In the genomic region with DNA sequence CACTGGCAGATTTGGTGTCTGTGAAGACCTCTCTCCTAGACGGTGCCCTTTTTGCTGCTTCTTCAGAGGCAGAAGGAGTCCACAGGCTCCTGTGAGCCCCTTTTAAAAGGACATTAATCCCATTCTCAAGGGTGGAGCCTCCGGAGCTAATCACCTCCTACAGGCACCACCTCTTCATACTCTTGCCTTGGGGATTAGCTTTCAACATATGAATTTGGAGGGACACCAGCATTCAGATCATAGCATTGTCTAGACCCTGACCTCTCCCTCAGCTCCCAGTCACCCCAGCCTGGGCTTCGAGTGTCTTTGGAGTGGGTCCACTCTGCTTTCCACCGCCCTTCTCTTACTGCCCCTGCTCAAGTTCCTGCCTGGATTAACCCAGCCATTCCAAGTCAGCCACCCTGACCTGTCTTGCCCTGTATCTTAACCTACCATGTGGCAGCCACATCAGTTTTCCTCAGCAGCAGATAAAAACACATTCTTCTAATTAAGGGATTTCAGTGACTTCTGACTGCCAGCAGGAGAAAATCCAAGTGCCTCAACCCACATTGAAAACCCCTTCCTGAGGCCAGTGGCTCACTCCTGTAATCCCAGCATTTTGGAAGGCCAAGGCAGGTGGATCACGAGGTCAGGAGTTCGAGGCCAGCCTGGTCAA, we compare ENCODE assay signal across 16 cellular contexts. TPM values are rescaled to one million over a fixed set of nuclear protein-coding genes. Genes with fewer than 3 reads are reported as not detected.
DNase-seq lines count a peak whose midpoint lies in the region; ATAC-seq, FAIRE-seq and TF ChIP-seq lines count a peak whose summit lies in the region.
"Had no signal": no experiment of that assay in that cellular context is flagged by ENCODE, and none has a peak within 500 bp of the region (broad histone marks: within the 10 kb centered on the region; RNA-seq: fewer than 3 reads in every experiment).

No MANE protein-coding gene starts in this region.

- WGBS in H1 (ENCODE audit: extremely low coverage in 1 of 2, insufficient coverage in 1 of 2, insufficient read length in 1 of 2, insufficient replicate concordance in 2 of 2, low coverage in 1 of 2, low lambda C conversion rate in 2 of 2, missing lambda C conversion rate in 1 of 2), 2 experiments: 88% methylated on average over 6 of the region's 6 CpGs; no CpG with 5 or more reads in 1 of the 2 experiments

- no peak for FAIRE-seq in H1 (lab: Jason Lieb, UNC)

- intact Hi-C loops in posterior vena cava (cut with DNase I): no loop called here

- H3K23me2 ChIP-seq in H1 (ENCODE audit: low read depth, low read length): peaks cover 2% of the 10 kb centered on the region; the same call in 1 of the 2 replicates

- no peak overlapping the region for H2BK120ac ChIP-seq in H1 (replicated peaks; ENCODE audit: low read depth, low read length)

- no peak overlapping the region for H3K23ac ChIP-seq in H1 (ENCODE audit: insufficient read length)

- no peak overlapping the region for H4K8ac ChIP-seq in H1 (ENCODE audit: extremely low read depth, insufficient read depth, low read length)

- no peak overlapping the region for H3K4me3 ChIP-seq in H1 (ENCODE audit: extremely low read depth in 1 of 4, insufficient read depth in 2 of 4, low read depth in 3 of 4, low read length in 4 of 4)
- H3K4me3 ChIP-seq: SJCRH30 had no signal

- 0 out of 4 replicates have a peak, but pooled peaks cover 0 to 3% of the 10 kb centered on the region in 2 experiments for H3K79me2 ChIP-seq in H1 (ENCODE audit: control insufficient read depth in 1 of 2, insufficient read depth in 2 of 2, low read length in 2 of 2)

- H4K5ac ChIP-seq in H1 (ENCODE audit: insufficient read length, low read depth, low read length): no peak overlapping the region

- H3K27me3 ChIP-seq in H1 (replicated peaks in 1 of 4; ENCODE audit: control insufficient read depth in 3 of 4, extremely low read depth in 1 of 4, insufficient read depth in 3 of 4, low read length in 3 of 4): no peaks in the 10 kb centered on the region
- H3K27me3 ChIP-seq: SJCRH30 had no signal

- 0 out of 2 replicates have a peak overlapping the region, but pooled peaks have one; percentile 10 for H2BK15ac ChIP-seq in H1 (ENCODE audit: low read length)

- H3K18ac ChIP-seq in H1 (ENCODE audit: extremely low read depth, low read length): no peak overlapping the region

- no peak overlapping the region for H2AFZ ChIP-seq in H1 (ENCODE audit: low read length)

- no peak overlapping the region for H3K14ac ChIP-seq in H1 (ENCODE audit: insufficient read length)

- H3K4me1 ChIP-seq in H1 (replicated peaks in 1 of 4; ENCODE audit: control insufficient read depth in 3 of 4, insufficient read depth in 4 of 4, low read length in 3 of 4): peaks cover 0 to 3% (median 2%) of the 10 kb centered on the region in 4 experiments; a peak in 3 of 7 replicates

- no peaks in the 10 kb centered on the region for H3K79me1 ChIP-seq in H1 (ENCODE audit: low read depth, low read length)

- peak overlapping the region; percentile 39; the same call in 1 of the 2 replicates for H2BK5ac ChIP-seq in H1 (ENCODE audit: low read depth, low read length)

- H3K27ac ChIP-seq in H1 (ENCODE audit: low read depth, low read length): no peak overlapping the region
- H3K27ac ChIP-seq: RWPE1, SJCRH30 had no signal

- no peak overlapping the region for H3K4ac ChIP-seq in H1 (replicated peaks; ENCODE audit: insufficient read length, low read depth, low read length)

- DNase-seq in EH (ENCODE audit: low read depth) (peak; percentile 4), NCI-H82 (lab: John Stamatoyannopoulos, UW) (peak; percentile 95), H1 (ENCODE audit: low read depth in 1 of 2, low spot score in 2 of 2) (no peak), posterior vena cava (ENCODE audit: low spot score) (peak; percentile 50), HT-29 (ENCODE audit: low spot score) (no peak)
- DNase-seq: ACHN; CD4-positive, alpha-beta T cell; KBM-7; NCI-H1417 treated with DMSO at 0.1 percent for 48 hours; NCI-H1930; NCI-H526 treated with DMSO at 0.1 percent for 48 hours; SJCRH30 had no signal

- no peak overlapping the region for H3K56ac ChIP-seq in H1 (replicated peaks; ENCODE audit: insufficient read length, low read depth, low read length)

- H2BK20ac ChIP-seq in H1 (ENCODE audit: low read length): no peak overlapping the region

- H3K9ac ChIP-seq in H1 (replicated peaks in 1 of 4; ENCODE audit: extremely low read depth in 1 of 4, low read depth in 3 of 4, low read length in 3 of 4): no peak overlapping the region

- H3K9me3 ChIP-seq in H1 (ENCODE audit: insufficient read depth in 2 of 2, low read depth in 1 of 2, low read length in 1 of 2): no peaks in the 10 kb centered on the region
- H3K9me3 ChIP-seq: SJCRH30 had no signal

- H2AK5ac ChIP-seq in H1 (ENCODE audit: low read depth, low read length): no peak overlapping the region

- CTCF ChIA-PET in H1 (lab: Charles Lee; ENCODE audit: partially characterized antibody): interaction anchor here (0.6 to 10.2 kb wide), 7 partner anchors 9 to 119 kb away, joined by 3 to 94 read pairs (median 3); no protein-coding TSS in a partner anchor

- TF ChIP-seq CTCF in H1 (IDR thresholded peaks at IDR 0.05; ENCODE audit: control extremely low read depth in 1 of 3, insufficient read depth in 1 of 3, low read depth in 1 of 3, low read length in 3 of 3): no peak

- no peak overlapping the region for H4K91ac ChIP-seq in H1 (replicated peaks; ENCODE audit: insufficient read length, low read length)

- no peak overlapping the region; a peak in 1 of 4 replicates for H3K4me2 ChIP-seq in H1 (ENCODE audit: insufficient read depth in 1 of 2, low read depth in 2 of 2, low read length in 2 of 2)

- TF ChIP-seq EP300 in H1 (IDR thresholded peaks at IDR 0.05; ENCODE audit: borderline replicate concordance in 1 of 2, low read depth in 2 of 2, low read length in 2 of 2): no peak

- no peaks in the 10 kb centered on the region for H4K20me1 ChIP-seq in H1 (replicated peaks in 1 of 2; ENCODE audit: control insufficient read depth in 1 of 2, insufficient read depth in 2 of 2, low read length in 2 of 2)

- TF ChIP-seq RAD21 in H1 (IDR thresholded peaks at IDR 0.05 in 1 of 2, conservative IDR thresholded peaks at IDR 0.05 in 1 of 2; ENCODE audit: low read depth in 2 of 2, low read length in 2 of 2): no peak

- TF ChIP-seq POLR2A in H1 (IDR thresholded peaks at IDR 0.05; ENCODE audit: control extremely low read depth in 1 of 2, low read depth in 2 of 2, low read length in 2 of 2): no peak

- ATAC-seq in GM18861 (IDR thresholded peaks at IDR 0.05; ENCODE audit: unreplicated experiment) (no peak), HG02623 (IDR thresholded peaks at IDR 0.05; ENCODE audit: unreplicated experiment) (no peak)
- ATAC-seq: HCT116 had no signal

- POLR2A ChIA-PET in H1 (lab: Charles Lee; ENCODE audit: partially characterized antibody): interaction anchor here (11.8 to 14.9 kb wide), 2 partner anchors 10 to 15 kb away, joined by 364 to 431 read pairs; no protein-coding TSS in a partner anchor

- no peaks in the 10 kb centered on the region for H3K36me3 ChIP-seq in H1 (ENCODE audit: control insufficient read depth in 2 of 4, insufficient read depth in 4 of 4, low read length in 3 of 4)
- H3K36me3 ChIP-seq: SJCRH30 had no signal

- H2BK12ac ChIP-seq in H1 (ENCODE audit: low read depth, low read length): no peak overlapping the region

TF ChIP-seq in H1, 55 proteins besides CTCF, POLR2A, EP300 and RAD21:
- TF ChIP-seq SIX5 (IDR thresholded peaks at IDR 0.05; ENCODE audit: low read depth, low read length) (no peak), TBP (IDR thresholded peaks at IDR 0.05; ENCODE audit: low read depth, low read length) (no peak), MAFK (IDR thresholded peaks at IDR 0.05; ENCODE audit: low read depth, low read length) (no peak), KDM5A (IDR thresholded peaks at IDR 0.05; ENCODE audit: low read length) (no peak)
- TF ChIP-seq, protein P1, sequence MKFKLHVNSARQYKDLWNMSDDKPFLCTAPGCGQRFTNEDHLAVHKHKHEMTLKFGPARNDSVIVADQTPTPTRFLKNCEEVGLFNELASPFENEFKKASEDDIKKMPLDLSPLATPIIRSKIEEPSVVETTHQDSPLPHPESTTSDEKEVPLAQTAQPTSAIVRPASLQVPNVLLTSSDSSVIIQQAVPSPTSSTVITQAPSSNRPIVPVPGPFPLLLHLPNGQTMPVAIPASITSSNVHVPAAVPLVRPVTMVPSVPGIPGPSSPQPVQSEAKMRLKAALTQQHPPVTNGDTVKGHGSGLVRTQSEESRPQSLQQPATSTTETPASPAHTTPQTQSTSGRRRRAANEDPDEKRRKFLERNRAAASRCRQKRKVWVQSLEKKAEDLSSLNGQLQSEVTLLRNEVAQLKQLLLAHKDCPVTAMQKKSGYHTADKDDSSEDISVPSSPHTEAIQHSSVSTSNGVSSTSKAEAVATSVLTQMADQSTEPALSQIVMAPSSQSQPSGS (IDR thresholded peaks at IDR 0.05; ENCODE audit: low read length): no peak

RNA-seq across cellular contexts. Expression of a gene that starts 6.1 kb away (rescaled TPM):
- total RNA-seq in H1 (2021; fragmentation: NEBNext Ultra II Directional; extraction: Animal tissue kit (Norgen Biotek cat#: 25700)): 1,442 and 1,478 TPM in 2 replicates
- polyA plus RNA-seq in H1 (2011; rRNA removed): 61.2 and 61.5 TPM in 2 replicates
- 262 TPM for polyA plus RNA-seq in H1 (2011; cell fraction: cytosol; rRNA removed)
- 125 TPM for polyA plus RNA-seq in H1 (2011; cell fraction: nucleus; rRNA removed)
- polyA plus RNA-seq in H1 (2012, experiment 1 of 2): 864 to 1,058 TPM (median 903 TPM) in 4 replicates
- polyA plus RNA-seq in H1 (2012, experiment 2 of 2): 81.1 TPM
- 607 TPM for polyA plus RNA-seq in H1 (2013, experiment 1 of 2)
- polyA plus RNA-seq in H1 (2013, experiment 2 of 2): 625 TPM
- 73.2 and 117 TPM in 2 replicates for polyA minus RNA-seq in H1 (2011; rRNA and poly(A)+ RNA removed)
- polyA minus RNA-seq in H1 (2011; cell fraction: cytosol; rRNA and poly(A)+ RNA removed): 146 TPM
- polyA minus RNA-seq in H1 (2011; cell fraction: nucleus; rRNA and poly(A)+ RNA removed): 137 TPM
- total RNA-seq in posterior vena cava: 100 to 1,000 TPM; 341 to 448 TPM
- 227 and 245 TPM in 2 replicates for total RNA-seq in HT-29 (2014; rRNA removed; shearing (Covaris generic))

RNA-seq across cellular contexts. Expression of a gene that starts 59.9 kb away (rescaled TPM):
- 0.46 and 0.56 TPM in 2 replicates for total RNA-seq in H1 (2021; fragmentation: NEBNext Ultra II Directional; extraction: Animal tissue kit (Norgen Biotek cat#: 25700))
- polyA plus RNA-seq in H1 (2011; rRNA removed): 1.5 and 2.0 TPM in 2 replicates
- 1.0 TPM for polyA plus RNA-seq in H1 (2011; cell fraction: cytosol; rRNA removed)
- 1.5 TPM for polyA plus RNA-seq in H1 (2011; cell fraction: nucleus; rRNA removed)
- polyA plus RNA-seq in H1 (2012, experiment 1 of 2): 0.40 to 0.78 TPM (median 0.60 TPM) in 4 replicates
- 0.38 TPM for polyA plus RNA-seq in H1 (2012, experiment 2 of 2)
- polyA plus RNA-seq in H1 (2013, experiment 1 of 2): 0.77 TPM
- 0.83 TPM for polyA plus RNA-seq in H1 (2013, experiment 2 of 2)
- 0.78 and 1.2 TPM in 2 replicates for polyA minus RNA-seq in H1 (2011; rRNA and poly(A)+ RNA removed)
- polyA minus RNA-seq in H1 (2011; cell fraction: cytosol; rRNA and poly(A)+ RNA removed): 0.44 TPM
- 0.90 TPM for polyA minus RNA-seq in H1 (2011; cell fraction: nucleus; rRNA and poly(A)+ RNA removed)
- total RNA-seq in posterior vena cava: 1 to 10 TPM; 5.3 to 7.4 TPM
- total RNA-seq in HT-29 (2014; rRNA removed; shearing (Covaris generic)): not detected in 2 replicates
- total RNA-seq: SJCRH30 had no signal

Comparison
In these comparisons a context has a peak if more than half of its experiments do, and no peak if none do; other contexts are left out.
1. DNase-seq: peak in EH (single experiment), NCI-H82 (single experiment) and posterior vena cava (single experiment); none in H1 (0 of 2) and HT-29 (single experiment).